In the genomic region with DNA sequence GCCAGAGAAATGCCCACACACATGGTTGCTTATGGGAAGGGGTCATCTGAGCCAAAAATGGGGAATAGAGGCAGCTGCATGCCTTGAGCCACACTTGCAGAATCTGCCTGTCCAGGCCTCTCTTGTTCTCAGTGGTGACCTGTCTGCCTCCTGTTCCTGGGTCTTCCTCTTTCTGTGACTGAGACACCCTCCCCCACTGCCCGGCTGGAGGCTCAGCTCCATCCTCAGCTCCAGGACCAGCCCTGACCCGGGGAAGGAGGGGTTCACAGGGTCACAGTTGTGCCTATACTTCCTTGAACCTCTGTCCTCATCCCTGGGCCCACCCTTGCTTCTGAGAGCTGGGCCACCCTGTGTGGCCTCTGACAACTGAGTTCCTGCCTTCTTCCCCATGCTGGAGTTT, we compare ENCODE assay signal across 16 cellular contexts. TPM values are rescaled to one million over a fixed set of nuclear protein-coding genes. Genes with fewer than 3 reads are reported as not detected.
"Had no signal": no experiment of that assay in that cellular context is flagged by ENCODE, and none has a peak within 500 bp of the region (broad histone marks: within the 10 kb centered on the region; RNA-seq: fewer than 3 reads in every experiment).

No MANE protein-coding gene starts in this region.

- H3K79me2 ChIP-seq: parathyroid adenoma had no signal

- H3K9me3 ChIP-seq: adrenal gland, gastrocnemius medialis, heart left ventricle, suprapubic skin had no signal

- H3K9ac ChIP-seq: neural progenitor cell, parathyroid adenoma had no signal

- H2AFZ ChIP-seq: neural progenitor cell, parathyroid adenoma had no signal

- H3K27me3 ChIP-seq: adrenal gland, neural progenitor cell had no signal

- H3K27ac ChIP-seq: adrenal gland, gastrocnemius medialis, heart left ventricle, neural progenitor cell, parathyroid adenoma, suprapubic skin, WERI-Rb-1 had no signal

- H3K4me2 ChIP-seq: neural progenitor cell had no signal

- DNase-seq: activated CD4-positive, alpha-beta T cell treated with anti-CD3 and anti-CD28 coated beads, Interleukin-2, amount 50 U/mL, for 48 hours; activated CD8-positive, alpha-beta memory T cell treated with anti-CD3 and anti-CD28 coated beads, Interleukin-2, amount 10 ng/mL, durations not matched to agents 7 days and 5 days; activated effector memory CD4-positive, alpha-beta T cell treated with anti-CD3 and anti-CD28 coated beads, Interleukin-2, amount 50 U/mL, for 16 hours; activated T-cell treated with anti-CD3 and anti-CD28 coated beads, Interleukin-2, amount 50 U/mL, for 24 hours; adrenal gland; erythroblast; gastrocnemius medialis; heart left ventricle; stimulated activated CD4-positive, alpha-beta T cell treated with anti-CD3 and anti-CD28 coated beads, Interleukin-12 subunit alpha, Interleukin-12 subunit beta, amount 100 ng/mL, for 4 hours; stimulated activated naive CD4-positive, alpha-beta T cell treated with Interleukin-2 at 50 U/mL for 16 hours; trophoblast cell; WERI-Rb-1 had no signal

- ATAC-seq: activated CD8-positive, alpha-beta memory T cell treated with anti-CD3 and anti-CD28 coated beads, Interleukin-2, amount 10 ng/mL, durations not matched to agents 7 days and 5 days; gastrocnemius medialis had no signal

- H3K4me3 ChIP-seq: adrenal gland, gastrocnemius medialis, heart left ventricle, neural progenitor cell, suprapubic skin had no signal

- H3K4me1 ChIP-seq: gastrocnemius medialis, heart left ventricle, neural progenitor cell, parathyroid adenoma had no signal

- H3K36me3 ChIP-seq: adrenal gland, gastrocnemius medialis, heart left ventricle, neural progenitor cell, suprapubic skin, WERI-Rb-1 had no signal

RNA-seq across cellular contexts. Expression of a gene that starts 52.3 kb away (rescaled TPM):
- total RNA-seq: myocyte had no signal
